Comparison of ENCODE assay signal across 14 cellular contexts in genomic region chr1:15413563-15414449, GRCh38. TPM values are rescaled to one million over a fixed set of nuclear protein-coding genes. Genes with fewer than 3 reads are reported as not detected.
DNase-seq lines count a peak whose midpoint lies in the region; ATAC-seq and TF ChIP-seq lines count a peak whose summit lies in the region.
"Had no signal": no experiment of that assay in that cellular context is flagged by ENCODE, and none has a peak within 500 bp of the region (broad histone marks: within the 10 kb centered on the region; RNA-seq: fewer than 3 reads in every experiment).

No MANE protein-coding gene starts in this region.

- peak overlapping the region; percentile 79 for H3K4me3 Mint-ChIP-seq in CD4-positive, alpha-beta T cell
- H3K4me3 Mint-ChIP-seq in IgD-negative memory B cell (peak overlapping the region in 2 of 4 donors; percentile 30 to 78), progenitor cell of endocrine pancreas (ENCODE audit: low read depth) (no peak overlapping the region)
- H3K4me3 Mint-ChIP-seq: WTC11 had no signal

- H3K9me3 Mint-ChIP-seq in CD4-positive, alpha-beta T cell: no peaks in the 10 kb centered on the region
- no peaks in the 10 kb centered on the region for H3K9me3 Mint-ChIP-seq in IgD-negative memory B cell
- no peaks in the 10 kb centered on the region for H3K9me3 Mint-ChIP-seq in progenitor cell of endocrine pancreas (ENCODE audit: low read depth)
- H3K9me3 Mint-ChIP-seq: WTC11 had no signal

- ATAC-seq in CD4-positive, alpha-beta T cell (ENCODE audit: poor library complexity): no peak
- ATAC-seq: WTC11 had no signal

- no peaks in the 10 kb centered on the region for H3K27me3 ChIP-seq in CD4-positive, alpha-beta T cell (ENCODE audit: control insufficient read depth, insufficient read depth, low read length)
- H3K27me3 ChIP-seq in duodenal mucosa (ENCODE audit: control insufficient read depth in 1 of 2, insufficient read depth in 2 of 2, low read length in 2 of 2) (no peaks in the 10 kb centered on the region), neutrophil (no peaks in the 10 kb centered on the region)

- no peak overlapping the region for H3K27ac Mint-ChIP-seq in CD4-positive, alpha-beta T cell
- H3K27ac Mint-ChIP-seq in IgD-negative memory B cell: peak overlapping the region; percentile 64 to 79 (median 73)
- H3K27ac Mint-ChIP-seq in progenitor cell of endocrine pancreas: no peak overlapping the region
- H3K27ac Mint-ChIP-seq: WTC11 had no signal

- peaks cover 61 to 73% of the 10 kb centered on the region in 2 donors for H3K4me1 ChIP-seq in duodenal mucosa (ENCODE audit: control insufficient read depth in 1 of 2, insufficient read depth in 2 of 2, low read length in 2 of 2)
- peaks cover 75% of the 10 kb centered on the region in 2 experiments for H3K4me1 ChIP-seq in neutrophil (ENCODE audit: control insufficient read depth in 1 of 2, insufficient read depth in 1 of 2, low read depth in 1 of 2, low read length in 1 of 2)

- no peak overlapping the region for H3K27ac ChIP-seq in CD4-positive, alpha-beta T cell (ENCODE audit: low read depth, low read length)
- peak overlapping the region; percentile 30 for H3K27ac ChIP-seq in duodenal mucosa (ENCODE audit: low read depth, low read length)
- peak overlapping the region; percentile 100 for H3K27ac ChIP-seq in neutrophil

- no peak for DNase-seq in CD4-positive, alpha-beta T cell
- DNase-seq in HEK293T (ENCODE audit: extremely low spot score): no peak
- DNase-seq in foreskin melanocyte: no peak
- no peak for DNase-seq in progenitor cell of endocrine pancreas (ENCODE audit: low spot score, unreplicated experiment)
- no peak for DNase-seq in stimulated activated CD4-positive, alpha-beta T cell treated with anti-CD3 and anti-CD28 coated beads, Interleukin-4, amount 100 ng/mL, for 24 hours
- DNase-seq: activated T-cell treated with anti-CD3 and anti-CD28 coated beads, Interleukin-2, amount 50 U/mL, for 1 hour; KG1; NCI-H2227 treated with DMSO at 0.1 percent for 48 hours had no signal

- POLR2A ChIA-PET in CD4-positive, alpha-beta T cell (lab: Charles Lee): no interaction called here
- POLR2A ChIA-PET in HEK293T (lab: Yijun Ruan, JAX): no interaction called here

- H3K4me1 Mint-ChIP-seq in CD4-positive, alpha-beta T cell (ENCODE audit: low read depth): peaks cover 70% of the 10 kb centered on the region
- H3K4me1 Mint-ChIP-seq in IgD-negative memory B cell (peaks cover 47 to 51% (median 50%) of the 10 kb centered on the region in 3 donors), progenitor cell of endocrine pancreas (ENCODE audit: low read depth) (peaks cover 13% of the 10 kb centered on the region)

- H3K9ac ChIP-seq in duodenal mucosa (ENCODE audit: low read depth in 1 of 2, low read length in 2 of 2): peak overlapping the region; percentile 90 to 98

- CTCF ChIA-PET in CD4-positive, alpha-beta T cell (lab: Charles Lee): interaction anchor here (3.4 kb wide), 1 partner anchor 18 kb away, joined by 11 read pairs; no protein-coding TSS in a partner anchor
- CTCF ChIA-PET in HEK293T (lab: Yijun Ruan, JAX): no interaction called here

- peak overlapping the region in 1 of 2 donors; percentile 96 for H3K4me3 ChIP-seq in duodenal mucosa (ENCODE audit: low read depth in 1 of 2, low read length in 2 of 2)
- H3K4me3 ChIP-seq in neutrophil (ENCODE audit: low read depth in 1 of 2, low read length in 1 of 2): peak overlapping the region; percentile 83 to 95

- peaks cover 8% of the 10 kb centered on the region for H3K36me3 Mint-ChIP-seq in CD4-positive, alpha-beta T cell (ENCODE audit: low read depth)
- no peaks in the 10 kb centered on the region for H3K36me3 Mint-ChIP-seq in IgD-negative memory B cell
- no peaks in the 10 kb centered on the region for H3K36me3 Mint-ChIP-seq in progenitor cell of endocrine pancreas (ENCODE audit: insufficient read depth)
- H3K36me3 Mint-ChIP-seq: WTC11 had no signal

- H3K36me3 ChIP-seq in duodenal mucosa (ENCODE audit: control insufficient read depth in 1 of 2, insufficient read depth in 2 of 2, low read length in 2 of 2): peaks cover 0 to 8% of the 10 kb centered on the region in 2 donors
- H3K36me3 ChIP-seq in neutrophil: peaks cover 55% of the 10 kb centered on the region

- intact Hi-C loops in CD4-positive, alpha-beta T cell (cut with DNase I, micrococcal nuclease): loop anchor here in 1 of 2 experiments (10.0 kb wide), 1 partner anchor 1641 kb away; the partner anchor contains the start of gene SDHB

- no peaks in the 10 kb centered on the region for H3K27me3 Mint-ChIP-seq in CD4-positive, alpha-beta T cell
- H3K27me3 Mint-ChIP-seq in IgD-negative memory B cell: no peaks in the 10 kb centered on the region
- H3K27me3 Mint-ChIP-seq in progenitor cell of endocrine pancreas: peaks cover 29% of the 10 kb centered on the region

- no peaks in the 10 kb centered on the region for H3K9me3 ChIP-seq in CD4-positive, alpha-beta T cell (ENCODE audit: control insufficient read depth, low read length)
- H3K9me3 ChIP-seq in duodenal mucosa (ENCODE audit: control insufficient read depth in 1 of 2, low read length in 2 of 2) (no peaks in the 10 kb centered on the region), neutrophil (no peaks in the 10 kb centered on the region)

- no peak for TF ChIP-seq CTCF in CD4-positive, alpha-beta T cell (IDR thresholded peaks at IDR 0.05)
- TF ChIP-seq CTCF in neutrophil (IDR thresholded peaks at IDR 0.05): no peak
- no peak for TF ChIP-seq CTCF in progenitor cell of endocrine pancreas (IDR thresholded peaks at IDR 0.05; ENCODE audit: unreplicated experiment)

TF ChIP-seq in HEK293T, 16 proteins besides CTCF, POLR2A, EP300 and RAD21:
- TF ChIP-seq BHLHE40 (IDR thresholded peaks at IDR 0.05; ENCODE audit: borderline replicate concordance) (no peak), CTBP1 (IDR thresholded peaks at IDR 0.05; ENCODE audit: borderline replicate concordance) (no peak)

RNA-seq across cellular contexts. Expression of gene EFHD2, which starts 4.1 kb away (rescaled TPM):
- 10 to 100 TPM; 79.1 to 80.9 TPM for total RNA-seq in CD4-positive, alpha-beta T cell
- polyA plus RNA-seq in IgD-negative memory B cell: 81.8 TPM
- 17.8 and 19.4 TPM in 2 replicates for total RNA-seq in progenitor cell of endocrine pancreas

RNA-seq across cellular contexts. Expression of gene CTRC, which starts 24.4 kb away (rescaled TPM):
- total RNA-seq in CD4-positive, alpha-beta T cell: 1 to 10 TPM in 1 of 2 experiments, under 1 TPM in 1; 0.41 to 1.2 TPM
- not detected for polyA plus RNA-seq in IgD-negative memory B cell
- total RNA-seq in progenitor cell of endocrine pancreas: 0.57 and 0.87 TPM in 2 replicates
- total RNA-seq: fibroblast of lung, lung microvascular endothelial cell had no signal
- polyA plus RNA-seq: fibroblast of lung had no signal

RNA-seq across cellular contexts. Expression of gene CELA2A, which starts 42.7 kb away (rescaled TPM):
- total RNA-seq in CD4-positive, alpha-beta T cell: not detected
- not detected for polyA plus RNA-seq in IgD-negative memory B cell
- not detected in 2 replicates for total RNA-seq in progenitor cell of endocrine pancreas
- total RNA-seq: fibroblast of lung, lung microvascular endothelial cell had no signal
- polyA plus RNA-seq: fibroblast of lung had no signal

Comparison
In these comparisons a context has a peak if more than half of its experiments do, and no peak if none do; other contexts are left out.
1. H3K27ac Mint-ChIP-seq: peak in IgD-negative memory B cell (3 of 3); none in CD4-positive, alpha-beta T cell (single experiment) and progenitor cell of endocrine pancreas (single experiment).